Comparison of ENCODE assay signal across 1 cellular context in genomic region chr21:16587141-16587570, GRCh38.
A peak's percentile ranks its signal among the peaks of the same experiment; 100 is the strongest.
TF ChIP-seq lines count a peak whose summit lies in the region.

No MANE protein-coding gene starts in this region.

TF ChIP-seq in HepG2, 621 proteins besides CTCF, POLR2A, EP300 and RAD21 (continued from another document):
- TF ChIP-seq AHDC1 (CRISPR knock-in tag; IDR thresholded peaks at IDR 0.05; ENCODE audit: borderline replicate concordance) (peak; percentile 21; the same call in 1 of the 2 replicates), KDM1A (CRISPR knock-in tag; IDR thresholded peaks at IDR 0.05) (no peak), HINFP (CRISPR knock-in tag; IDR thresholded peaks at IDR 0.05; ENCODE audit: low read depth) (no peak), BRF2 (CRISPR knock-in tag; IDR thresholded peaks at IDR 0.05) (no peak)
TF ChIP-seq in HepG2: peak in this region for 15.
